In the genomic region with DNA sequence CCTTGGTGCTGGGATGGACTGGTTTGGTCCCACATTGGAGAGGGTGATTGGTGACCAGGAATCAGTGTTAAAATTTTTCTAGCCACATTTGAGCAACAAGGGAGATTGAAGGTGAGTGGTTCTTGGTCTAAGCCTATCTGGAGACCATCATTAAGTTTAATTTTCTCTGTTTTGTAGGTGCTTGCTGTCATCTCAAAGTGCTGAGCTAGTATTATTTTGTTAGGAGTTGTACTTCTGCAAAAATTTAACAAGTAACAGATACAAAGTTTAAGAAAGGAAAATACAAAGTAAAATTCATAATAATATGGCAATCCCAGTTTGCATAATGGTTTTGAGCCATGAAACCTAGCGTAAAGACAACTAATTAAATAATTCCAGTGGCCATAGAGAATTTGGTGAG, we compare ENCODE assay signal across 25 cellular contexts.
A peak's percentile ranks its signal among the peaks of the same experiment; 100 is the strongest.
DNase-seq lines count a peak whose midpoint lies in the region; ATAC-seq, FAIRE-seq and TF ChIP-seq lines count a peak whose summit lies in the region.
"Had no signal": no experiment of that assay in that cellular context is flagged by ENCODE, and none has a peak within 500 bp of the region (broad histone marks: within the 10 kb centered on the region; RNA-seq: fewer than 3 reads in every experiment).

No MANE protein-coding gene starts in this region.

- no peaks in the 10 kb centered on the region for H4K20me1 ChIP-seq in mammary epithelial cell (ENCODE audit: insufficient read depth, low read length)
- H4K20me1 ChIP-seq: BLaER1 treated with 17β-estradiol and CSF1 and Interleukin-3, amounts not matched to agents 10 nM and 100 nM had no signal

- H3K27ac ChIP-seq in mammary epithelial cell (ENCODE audit: insufficient read depth, low read depth, low read length) (no peak overlapping the region), A549 (no peak overlapping the region)
- H3K27ac ChIP-seq: 22Rv1; BLaER1 treated with 17β-estradiol and CSF1 and Interleukin-3, amounts not matched to agents 10 nM and 100 nM had no signal

- H3K4me2 ChIP-seq in mammary epithelial cell (ENCODE audit: insufficient read depth, low read depth, low read length): no peak overlapping the region
- H3K4me2 ChIP-seq in A549: no peak overlapping the region
- H3K4me2 ChIP-seq: BLaER1 treated with 17β-estradiol and CSF1 and Interleukin-3, amounts not matched to agents 10 nM and 100 nM had no signal

- H3K4me3 ChIP-seq in mammary epithelial cell (replicated peaks in 1 of 3; ENCODE audit: insufficient read depth in 1 of 3, low read depth in 2 of 3, low read length in 3 of 3) (no peak overlapping the region), A549 (no peak overlapping the region), bronchial epithelial cell (ENCODE audit: low read depth, low read length) (no peak overlapping the region)
- H3K4me3 ChIP-seq: BLaER1 treated with 17β-estradiol and CSF1 and Interleukin-3, amounts not matched to agents 10 nM and 100 nM had no signal

- no peak overlapping the region for H2AFZ ChIP-seq in mammary epithelial cell (ENCODE audit: low read depth, low read length)

- H3K4me1 Mint-ChIP-seq in MCF 10A (ENCODE audit: insufficient read depth, unreplicated experiment): no peaks in the 10 kb centered on the region
- H3K4me1 Mint-ChIP-seq in immature natural killer cell: peaks cover 4 to 26% of the 10 kb centered on the region in 2 donors
- H3K4me1 Mint-ChIP-seq: CD14-positive monocyte had no signal

- no peaks in the 10 kb centered on the region for H3K27me3 Mint-ChIP-seq in MCF 10A (ENCODE audit: insufficient read depth, unreplicated experiment)
- H3K27me3 Mint-ChIP-seq in immature natural killer cell (ENCODE audit: low read depth in 3 of 3): no peaks in the 10 kb centered on the region
- H3K27me3 Mint-ChIP-seq: CD4-positive, alpha-beta T cell had no signal

- no peak for TF ChIP-seq RAD21 in A549 (conservative IDR thresholded peaks at IDR 0.05 in 1 of 2, IDR thresholded peaks at IDR 0.05 in 1 of 2)

- peaks cover 8% of the 10 kb centered on the region for H3K9me3 Mint-ChIP-seq in MCF 10A (ENCODE audit: unreplicated experiment)
- H3K9me3 Mint-ChIP-seq in immature natural killer cell: peaks cover 5 to 10% (median 9%) of the 10 kb centered on the region in 6 donors

- BruUV-seq in MCF 10A (replicated peaks; lab: Mats Ljungman, UMichigan): no TSS peak
- no TSS peak for BruUV-seq in mammary epithelial cell (replicated peaks; lab: Mats Ljungman, UMichigan)

- no peak overlapping the region for H3K4me3 Mint-ChIP-seq in MCF 10A (ENCODE audit: unreplicated experiment)
- no peak overlapping the region for H3K4me3 Mint-ChIP-seq in immature natural killer cell
- H3K4me3 Mint-ChIP-seq: CD14-positive monocyte; CD4-positive, alpha-beta T cell had no signal

- peaks cover 23% of the 10 kb centered on the region for H3K79me2 ChIP-seq in mammary epithelial cell (ENCODE audit: insufficient read depth, low read length)

- CTCF ChIA-PET in MCF 10A (lab: Yijun Ruan, JAX) (no interaction called here), mammary epithelial cell (lab: Charles Lee; ENCODE audit: low non-redundant PET) (no interaction called here), A549 (lab: Yijun Ruan, JAX) (no interaction called here)

- H3K9ac ChIP-seq in mammary epithelial cell (ENCODE audit: insufficient read depth, low read length): no peak overlapping the region
- H3K9ac ChIP-seq: BLaER1 treated with 17β-estradiol and CSF1 and Interleukin-3, amounts not matched to agents 10 nM and 100 nM had no signal

- TF ChIP-seq POLR2A in A549 (IDR thresholded peaks at IDR 0.05; ENCODE audit: low read length) (no peak), H54 (IDR thresholded peaks at IDR 0.05; ENCODE audit: low read depth, low read length) (no peak)

- intact Hi-C loops in MCF 10A (cut with micrococcal nuclease) (no loop called here), mammary epithelial cell (cut with micrococcal nuclease) (no loop called here)

- FAIRE-seq in A549 (lab: Jason Lieb, UNC): no peak
- FAIRE-seq in bronchial epithelial cell (lab: Jason Lieb, UNC): peak; percentile 62
- FAIRE-seq in H54 (lab: Jason Lieb, UNC): no peak
- FAIRE-seq: A204.1, GM12891 had no signal

- DNase-seq in MCF 10A (ENCODE audit: unreplicated experiment): no peak
- DNase-seq in mammary epithelial cell: no peak
- DNase-seq in A549 (ENCODE audit: low read depth in 1 of 2, low spot score in 1 of 2): no peak
- no peak for DNase-seq in bronchial epithelial cell (ENCODE audit: low read depth)
- DNase-seq in immature natural killer cell: no peak
- DNase-seq in GM13977 (ENCODE audit: low spot score): no peak
- DNase-seq in H54 (ENCODE audit: insufficient read length, low spot score): no peak
- DNase-seq in foreskin melanocyte: no peak
- DNase-seq: ACHN; AML-193; BE2C; Calu3; CD4-positive, alpha-beta T cell; COR-L47; DMS53; DMS79 treated with DMSO at 0.1 percent for 48 hours; GF-D8; GOT3; H7; HCEC 1CT had no signal

- H3K27me3 ChIP-seq in mammary epithelial cell (ENCODE audit: insufficient read depth, low read length) (no peaks in the 10 kb centered on the region), bronchial epithelial cell (ENCODE audit: control insufficient read depth, insufficient read depth, low read length) (no peaks in the 10 kb centered on the region)
- H3K27me3 ChIP-seq: BE2C; BLaER1 treated with 17β-estradiol and CSF1 and Interleukin-3, amounts not matched to agents 10 nM and 100 nM had no signal

- H3K36me3 Mint-ChIP-seq in MCF 10A (ENCODE audit: insufficient read depth, unreplicated experiment) (no peaks in the 10 kb centered on the region), immature natural killer cell (peaks cover 12 to 17% (median 15%) of the 10 kb centered on the region in 3 donors)

- no peak for ATAC-seq in A549

- no peak for TF ChIP-seq CTCF in MCF 10A (IDR thresholded peaks at IDR 0.05; ENCODE audit: unreplicated experiment)
- no peak for TF ChIP-seq CTCF in mammary epithelial cell (conservative IDR thresholded peaks at IDR 0.05 in 1 of 2, IDR thresholded peaks at IDR 0.05 in 1 of 2; ENCODE audit: extremely low read depth in 1 of 2, insufficient read depth in 1 of 2, low read depth in 1 of 2, low read length in 2 of 2)
- TF ChIP-seq CTCF in A549 (IDR thresholded peaks at IDR 0.05): no peak
- no peak for TF ChIP-seq CTCF in bronchial epithelial cell (IDR thresholded peaks at IDR 0.05; ENCODE audit: insufficient read depth, low read length, severe bottlenecking)
- TF ChIP-seq CTCF in GM13977 (IDR thresholded peaks at IDR 0.05; ENCODE audit: extremely low read depth, insufficient read depth, missing control alignments): no peak

- WGBS in mammary epithelial cell (ENCODE audit: low coverage, missing lambda C conversion rate): 100% methylated on average over 1 of the region's 1 CpG
- 89% methylated on average over 1 of the region's 1 CpG for WGBS in A549 (ENCODE audit: missing lambda C conversion rate)

- H3K4me1 ChIP-seq in mammary epithelial cell (ENCODE audit: insufficient read depth, low read length) (no peaks in the 10 kb centered on the region), A549 (no peaks in the 10 kb centered on the region)
- H3K4me1 ChIP-seq: BE2C; BLaER1 treated with 17β-estradiol and CSF1 and Interleukin-3, amounts not matched to agents 10 nM and 100 nM had no signal

- in situ Hi-C loops in mammary epithelial cell (cut with MboI; ENCODE audit: low sequenced_read_pairs in 2 of 2): no loop called here
- in situ Hi-C loops in GM13977 (cut with MboI; ENCODE audit: low pct_unique_long_range_greater_than_20kb, low sequenced_read_pairs, unreplicated experiment): no loop called here

- no peaks in the 10 kb centered on the region for H3K36me3 ChIP-seq in mammary epithelial cell (ENCODE audit: insufficient read depth, low read length)
- no peaks in the 10 kb centered on the region for H3K36me3 ChIP-seq in bronchial epithelial cell (ENCODE audit: control insufficient read depth, insufficient read depth, low read length)
- H3K36me3 ChIP-seq: BE2C had no signal

- TF ChIP-seq EP300 in A549 (IDR thresholded peaks at IDR 0.05): no peak

- H3K9me3 ChIP-seq in mammary epithelial cell (replicated peaks; ENCODE audit: insufficient read depth, low read length) (no peaks in the 10 kb centered on the region), A549 (no peaks in the 10 kb centered on the region)
- H3K9me3 ChIP-seq: BE2C had no signal

- dilution Hi-C loops in mammary epithelial cell (cut with HindIII; ENCODE audit: low sequenced_read_pairs): no loop called here

- H3K27ac Mint-ChIP-seq in MCF 10A (ENCODE audit: low read depth, unreplicated experiment): peak overlapping the region; percentile 42
- H3K27ac Mint-ChIP-seq in immature natural killer cell: peak overlapping the region in 5 of 6 donors; percentile 28 to 80 (median 60)
- H3K27ac Mint-ChIP-seq: CD4-positive, alpha-beta T cell had no signal

- POLR2A ChIA-PET in MCF 10A (lab: Yijun Ruan, JAX): interaction anchor here (0.6 kb wide), 2 partner anchors 77 to 601 kb away, joined by 3 read pairs; a partner anchor contains a TSS
- POLR2A ChIA-PET in A549 (lab: Yijun Ruan, JAX): no interaction called here

TF ChIP-seq in A549, 52 proteins besides CTCF, POLR2A, EP300 and RAD21:
- TF ChIP-seq MAFK (IDR thresholded peaks at IDR 0.05; ENCODE audit: partially characterized antibody): peak; percentile 26
- no peak for TF ChIP-seq FOSB (CRISPR knock-in tag; IDR thresholded peaks at IDR 0.05)
- no peak for TF ChIP-seq CHD2 (IDR thresholded peaks at IDR 0.05; ENCODE audit: low read length, partially characterized antibody)
